Comparison of ENCODE assay signal across 8 cellular contexts in the genomic region with DNA sequence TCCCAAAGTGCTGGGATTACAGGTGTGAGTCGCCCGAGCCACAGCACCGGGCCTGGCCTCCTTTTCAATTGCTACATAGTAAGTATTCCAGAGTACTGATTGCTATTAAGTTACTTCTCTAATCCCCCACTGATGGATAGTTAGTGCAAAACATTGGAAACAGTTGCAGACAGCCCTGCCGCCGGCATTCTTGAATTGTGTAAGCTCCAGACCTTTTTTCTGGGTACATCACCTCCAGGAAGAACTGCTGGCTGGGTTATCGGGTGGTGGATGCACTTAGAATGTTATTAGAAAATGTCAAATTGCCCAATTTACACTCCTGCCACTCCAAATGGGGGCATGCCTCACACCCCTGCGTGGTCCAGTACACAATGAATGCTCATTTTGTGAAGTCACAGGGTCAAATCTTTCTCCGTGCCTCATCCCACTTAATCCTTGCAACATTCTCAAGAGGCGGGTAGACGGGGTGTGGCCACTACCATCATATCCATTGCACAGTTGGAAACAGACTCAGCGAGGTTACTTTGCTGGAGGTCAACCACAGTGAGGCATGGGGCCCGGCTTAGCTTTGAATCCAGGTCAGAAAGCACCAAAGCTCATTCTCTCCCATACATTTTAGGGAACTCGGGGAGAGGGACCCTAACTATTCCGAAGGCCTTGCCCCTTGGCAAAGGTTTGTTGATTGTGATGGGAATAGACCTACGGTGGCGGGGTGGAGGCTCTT. TPM values are rescaled to one million over a fixed set of nuclear protein-coding genes. Genes with fewer than 3 reads are reported as not detected.
DNase-seq lines count a peak whose midpoint lies in the region; ATAC-seq and TF ChIP-seq lines count a peak whose summit lies in the region.

No MANE protein-coding gene starts in this region.

- peak overlapping the region; percentile 79 for H3K27ac Mint-ChIP-seq in activated CD4-positive, alpha-beta memory T cell treated with anti-CD3 and anti-CD28 coated beads for 36 hours

- H3K27ac ChIP-seq in heart left ventricle (peak overlapping the region in 9 of 12 donors; percentile 2 to 73 (median 57)), upper lobe of right lung (no peak overlapping the region)

- no peaks in the 10 kb centered on the region for H3K27me3 Mint-ChIP-seq in activated CD4-positive, alpha-beta memory T cell treated with anti-CD3 and anti-CD28 coated beads for 36 hours

- H3K9me3 ChIP-seq in heart left ventricle: no peaks in the 10 kb centered on the region
- no peaks in the 10 kb centered on the region for H3K9me3 ChIP-seq in upper lobe of right lung

- peaks cover 30% of the 10 kb centered on the region for H3K4me1 Mint-ChIP-seq in activated CD4-positive, alpha-beta memory T cell treated with anti-CD3 and anti-CD28 coated beads for 36 hours (ENCODE audit: low read depth)

- no peak for TF ChIP-seq POLR2A in heart left ventricle (IDR thresholded peaks at IDR 0.05)

- ATAC-seq in heart left ventricle (no peak), upper lobe of right lung (no peak), HG02870 (IDR thresholded peaks at IDR 0.05; ENCODE audit: unreplicated experiment) (no peak)

- peak overlapping the region; percentile 70 for H3K4me3 Mint-ChIP-seq in activated CD4-positive, alpha-beta memory T cell treated with anti-CD3 and anti-CD28 coated beads for 36 hours

- H3K4me3 ChIP-seq in heart left ventricle (peak overlapping the region in 10 of 12 donors; percentile 17 to 54 (median 39)), upper lobe of right lung (peak overlapping the region; percentile 14)

- no peaks in the 10 kb centered on the region for H3K36me3 ChIP-seq in heart left ventricle
- no peaks in the 10 kb centered on the region for H3K36me3 ChIP-seq in upper lobe of right lung

- TF ChIP-seq CTCF in heart left ventricle (IDR thresholded peaks at IDR 0.05): no peak
- TF ChIP-seq CTCF in upper lobe of right lung (IDR thresholded peaks at IDR 0.05): no peak

- no peaks in the 10 kb centered on the region for H3K27me3 ChIP-seq in heart left ventricle
- H3K27me3 ChIP-seq in upper lobe of right lung: no peaks in the 10 kb centered on the region

- CTCF ChIA-PET in activated CD4-positive, alpha-beta memory T cell treated with anti-CD3 and anti-CD28 coated beads for 36 hours (lab: Charles Lee): interaction anchor here (0.6 to 1.3 kb wide), 6 partner anchors 34 to 1334 kb away, joined by 3 to 8 read pairs (median 4); no protein-coding TSS in a partner anchor

- H3K4me1 ChIP-seq in heart left ventricle: peaks cover 0 to 39% (median 32%) of the 10 kb centered on the region in 12 donors
- H3K4me1 ChIP-seq in upper lobe of right lung: peaks cover 24% of the 10 kb centered on the region

- DNase-seq in heart left ventricle (no peak), cardiac septum (ENCODE audit: low spot score) (no peak), iris pigment epithelial cell (ENCODE audit: low read depth) (peak; percentile 84), upper lobe of right lung (no peak), globus pallidus (ENCODE audit: low spot score) (no peak), NCI-H2171 treated with DMSO at 0.1 percent for 48 hours (lab: John Stamatoyannopoulos, UW) (no peak)
- DNase-seq in activated CD4-positive, alpha-beta memory T cell treated with anti-CD3 and anti-CD28 coated beads for 36 hours: no peak

- intact Hi-C loops in heart left ventricle (cut with DNase I) (loop anchor here in 4 of 10 donors (5.0 kb wide), 5 partner anchors 64 to 511 kb away; a partner anchor contains a TSS), cardiac septum (cut with DNase I) (loop anchor here (5.0 kb wide), 2 partner anchors 64 to 101 kb away; a partner anchor contains a TSS), upper lobe of right lung (cut with DNase I) (no loop called here)
- intact Hi-C loops in activated CD4-positive, alpha-beta memory T cell treated with anti-CD3 and anti-CD28 coated beads for 36 hours (cut with micrococcal nuclease): loop anchor here (2.0 kb wide), 3 partner anchors 53 to 243 kb away; a partner anchor contains a TSS

- WGBS in heart left ventricle, 4 donors: 69 to 83% (median 78%) methylated on average over 16 of the region's 16 CpGs

- POLR2A ChIA-PET in activated CD4-positive, alpha-beta memory T cell treated with anti-CD3 and anti-CD28 coated beads for 36 hours (lab: Charles Lee): interaction anchor here (1.0 to 1.3 kb wide), 3 partner anchors 11 to 56 kb away, joined by 3 to 11 read pairs (median 4); no protein-coding TSS in a partner anchor

- H3K9me3 Mint-ChIP-seq in activated CD4-positive, alpha-beta memory T cell treated with anti-CD3 and anti-CD28 coated beads for 36 hours: no peaks in the 10 kb centered on the region

- H3K36me3 Mint-ChIP-seq in activated CD4-positive, alpha-beta memory T cell treated with anti-CD3 and anti-CD28 coated beads for 36 hours: peaks cover 12% of the 10 kb centered on the region

RNA-seq across cellular contexts. Expression of a gene that starts 1.0 kb away (rescaled TPM):
- total RNA-seq in heart left ventricle (10 to 100 TPM; 21.5 to 36.5 (median 28.1) TPM), cardiac septum (27.6 TPM), upper lobe of right lung (39.0 TPM)
- polyA plus RNA-seq in heart left ventricle: 10 to 100 TPM; 22.6 to 24.3 TPM
- total RNA-seq in activated CD4-positive, alpha-beta memory T cell treated with anti-CD3 and anti-CD28 coated beads for 36 hours: 10 to 100 TPM; 19.2 to 20.6 TPM

RNA-seq across cellular contexts. Expression of a gene that starts 58.6 kb away (rescaled TPM):
- total RNA-seq in heart left ventricle (1 to 10 TPM in 2 of 9 donors, under 1 TPM in 7; 0.25 to 8.9 (median 0.89) TPM), cardiac septum (1.00 TPM), upper lobe of right lung (0.90 TPM)
- under 1 TPM; 0.34 to 0.69 TPM for polyA plus RNA-seq in heart left ventricle
- total RNA-seq in activated CD4-positive, alpha-beta memory T cell treated with anti-CD3 and anti-CD28 coated beads for 36 hours: 100 to 1,000 TPM; 118 to 119 TPM

Comparison
In these comparisons a context has a peak if more than half of its experiments do, and no peak if none do; other contexts are left out.
1. RNA of a gene that starts 58.6 kb away (total RNA-seq): 118 to 119 TPM in activated CD4-positive, alpha-beta memory T cell treated with anti-CD3 and anti-CD28 coated beads for 36 hours; 1.00 TPM in cardiac septum (single experiment), 0.90 TPM in upper lobe of right lung (single experiment) and 0.25 to 8.9 TPM in heart left ventricle; every median in the first group is over 10 times any median in the second.